In the genomic region with DNA sequence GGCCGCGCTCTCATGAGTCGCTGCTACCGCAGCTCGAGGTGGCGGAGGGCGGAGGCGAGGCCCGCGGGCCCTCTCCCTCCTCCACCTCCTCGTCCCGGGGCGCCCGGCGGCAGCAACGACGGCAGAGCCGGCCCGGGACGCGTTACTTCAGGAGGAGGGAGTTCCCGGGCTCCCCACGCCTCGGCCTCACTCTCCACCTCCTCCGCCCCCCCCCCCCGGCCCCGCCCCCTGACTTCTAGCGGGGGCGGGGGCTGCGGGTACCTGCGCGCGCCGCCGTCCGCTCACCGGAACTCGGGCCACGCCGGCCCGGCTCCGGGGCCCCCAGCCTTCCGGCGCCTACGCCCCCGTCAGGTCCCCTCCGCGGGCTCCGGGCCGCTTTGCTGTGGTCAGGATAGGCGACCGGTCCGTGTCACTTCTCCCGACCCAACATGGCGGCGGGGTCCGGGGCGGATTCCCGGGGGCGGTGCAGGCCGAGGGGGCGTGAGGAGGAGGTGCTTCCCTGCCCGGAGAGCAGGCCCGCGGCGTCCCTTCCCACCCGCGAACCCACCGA, we compare ENCODE assay signal across 8 cellular contexts. TPM values are rescaled to one million over a fixed set of nuclear protein-coding genes. Genes with fewer than 3 reads are reported as not detected.
DNase-seq lines count a peak whose midpoint lies in the region; ATAC-seq and TF ChIP-seq lines count a peak whose summit lies in the region.

A gene (minus strand): TSS at position 120 of the 550 bp plus-strand sequence. CDS start 55,415 bp downstream, outside the sequence.

- peaks cover 23% of the 10 kb centered on the region for H3K36me3 Mint-ChIP-seq in activated T-helper 2 cell treated with anti-CD3 and anti-CD28 coated beads, Interferon-gamma antibody, Interleukin-2, Interleukin-4, amounts not matched to agents 10 μg/mL and 5 μg/mL and 100 μg/mL, durations not matched to agents 14 hours and 24 hours and 36 hours (ENCODE audit: low read depth)

- peak within 1 kb of the TSS; percentile 98 for H3K27ac Mint-ChIP-seq in activated T-helper 2 cell treated with anti-CD3 and anti-CD28 coated beads, Interferon-gamma antibody, Interleukin-2, Interleukin-4, amounts not matched to agents 10 μg/mL and 5 μg/mL and 100 μg/mL, durations not matched to agents 14 hours and 24 hours and 36 hours
- peak within 1 kb of the TSS; percentile 99 to 100 for H3K27ac Mint-ChIP-seq in stimulated activated naive CD8-positive, alpha-beta T cell treated with anti-CD3 and anti-CD28 coated beads, Interleukin-15, amount 100 ng/mL, for 72 hours

- TF ChIP-seq CTCF in Peyer's patch (IDR thresholded peaks at IDR 0.05) (no peak), fibroblast of mammary gland (conservative IDR thresholded peaks at IDR 0.05; ENCODE audit: control insufficient read depth, insufficient read depth, low read depth, low read length) (no peak), neural cell (IDR thresholded peaks at IDR 0.05; ENCODE audit: poor library complexity, severe bottlenecking) (no peak)

- H3K4me1 Mint-ChIP-seq in activated T-helper 2 cell treated with anti-CD3 and anti-CD28 coated beads, Interferon-gamma antibody, Interleukin-2, Interleukin-4, amounts not matched to agents 10 μg/mL and 5 μg/mL and 100 μg/mL, durations not matched to agents 14 hours and 24 hours and 36 hours (ENCODE audit: low read depth) = peaks cover 73% of the 10 kb centered on the region
- peaks cover 78% of the 10 kb centered on the region for H3K4me1 Mint-ChIP-seq in stimulated activated naive CD8-positive, alpha-beta T cell treated with anti-CD3 and anti-CD28 coated beads, Interleukin-15, amount 100 ng/mL, for 72 hours

- H3K9me3 Mint-ChIP-seq in activated T-helper 2 cell treated with anti-CD3 and anti-CD28 coated beads, Interferon-gamma antibody, Interleukin-2, Interleukin-4, amounts not matched to agents 10 μg/mL and 5 μg/mL and 100 μg/mL, durations not matched to agents 14 hours and 24 hours and 36 hours = no peaks in the 10 kb centered on the region
- H3K9me3 Mint-ChIP-seq in stimulated activated naive CD8-positive, alpha-beta T cell treated with anti-CD3 and anti-CD28 coated beads, Interleukin-15, amount 100 ng/mL, for 72 hours = no peaks in the 10 kb centered on the region

- H3K36me3 ChIP-seq in Peyer's patch (no peaks in the 10 kb centered on the region), neural cell (ENCODE audit: insufficient read depth, low read length) (no peaks in the 10 kb centered on the region)

- peak within 1 kb of the TSS; percentile 93 for H3K4me3 Mint-ChIP-seq in activated T-helper 2 cell treated with anti-CD3 and anti-CD28 coated beads, Interferon-gamma antibody, Interleukin-2, Interleukin-4, amounts not matched to agents 10 μg/mL and 5 μg/mL and 100 μg/mL, durations not matched to agents 14 hours and 24 hours and 36 hours (ENCODE audit: low read depth)
- H3K4me3 Mint-ChIP-seq in stimulated activated naive CD8-positive, alpha-beta T cell treated with anti-CD3 and anti-CD28 coated beads, Interleukin-15, amount 100 ng/mL, for 72 hours = peak within 1 kb of the TSS; percentile 97

- peak within 1 kb of the TSS; percentile 61 for H3K9ac ChIP-seq in neural cell (ENCODE audit: low read length)

- H3K27ac ChIP-seq in Peyer's patch (peak within 1 kb of the TSS; percentile 78 to 94 (median 94)), neural cell (ENCODE audit: low read length) (no peak within 1 kb of the TSS)

- no peaks in the 10 kb centered on the region for H3K27me3 Mint-ChIP-seq in activated T-helper 2 cell treated with anti-CD3 and anti-CD28 coated beads, Interferon-gamma antibody, Interleukin-2, Interleukin-4, amounts not matched to agents 10 μg/mL and 5 μg/mL and 100 μg/mL, durations not matched to agents 14 hours and 24 hours and 36 hours (ENCODE audit: low read depth)
- no peaks in the 10 kb centered on the region for H3K27me3 Mint-ChIP-seq in stimulated activated naive CD8-positive, alpha-beta T cell treated with anti-CD3 and anti-CD28 coated beads, Interleukin-15, amount 100 ng/mL, for 72 hours

- intact Hi-C loops in activated T-helper 2 cell treated with anti-CD3 and anti-CD28 coated beads, Interferon-gamma antibody, Interleukin-2, Interleukin-4, amounts not matched to agents 10 μg/mL and 5 μg/mL and 100 μg/mL, durations not matched to agents 14 hours and 24 hours and 36 hours (cut with micrococcal nuclease) = loop anchor here (2.0 to 10.0 kb wide), 4 partner anchors 153 to 1843 kb away; a partner anchor contains a TSS

- peak; percentile 63 for TF ChIP-seq POLR2A in GM19193 (IDR thresholded peaks at IDR 0.05; ENCODE audit: extremely low read depth, insufficient read depth, insufficient read length)
- peak; percentile 63 to 74 for TF ChIP-seq POLR2A in Peyer's patch (IDR thresholded peaks at IDR 0.05)

- no peaks in the 10 kb centered on the region for H3K9me2 ChIP-seq in neural cell (ENCODE audit: insufficient read depth, low read length)

- H3K9me3 ChIP-seq in Peyer's patch (peaks cover 0 to 4% (median 0%) of the 10 kb centered on the region in 4 donors), neural cell (ENCODE audit: low read length) (no peaks in the 10 kb centered on the region)

- H3K4me2 ChIP-seq in neural cell (ENCODE audit: low read length) = peak within 1 kb of the TSS; percentile 18

- H3K4me1 ChIP-seq in Peyer's patch = peaks cover 0 to 26% (median 2%) of the 10 kb centered on the region in 4 donors

- peaks cover 22% of the 10 kb centered on the region for H3K79me2 ChIP-seq in neural cell (replicated peaks; ENCODE audit: insufficient read depth, low read length)

- ATAC-seq in HG03432 (IDR thresholded peaks at IDR 0.05; ENCODE audit: unreplicated experiment) = peak; percentile 63
- ATAC-seq in stimulated activated naive CD8-positive, alpha-beta T cell treated with anti-CD3 and anti-CD28 coated beads, Interleukin-15, amount 100 ng/mL, for 72 hours = peak; percentile 75

- no peak for TF ChIP-seq RAD21 in neural cell (conservative IDR thresholded peaks at IDR 0.05)

- peak within 1 kb of the TSS; percentile 87 for H2AFZ ChIP-seq in neural cell (ENCODE audit: low read depth, low read length)

- peak; percentile 24 for DNase-seq in CD1c-positive myeloid dendritic cell (ENCODE audit: extremely low spot score)
- DNase-seq in Peyer's patch = peak; percentile 50 to 91 (median 85)
- peak; percentile 78 for DNase-seq in activated T-helper 2 cell treated with anti-CD3 and anti-CD28 coated beads, Interferon-gamma antibody, Interleukin-2, Interleukin-4, amounts not matched to agents 10 μg/mL and 5 μg/mL and 100 μg/mL, durations not matched to agents 14 hours and 24 hours and 36 hours (ENCODE audit: low spot score)
- DNase-seq in fibroblast of mammary gland (ENCODE audit: low read depth) = peak; percentile 58
- peak in 1 of 2 donors; percentile 86 for DNase-seq in stimulated activated naive CD8-positive, alpha-beta T cell treated with anti-CD3 and anti-CD28 coated beads, Interleukin-15, amount 100 ng/mL, for 72 hours

- H3K4me3 ChIP-seq in Peyer's patch (peak within 1 kb of the TSS; percentile 55 to 85 (median 70)), fibroblast of mammary gland (ENCODE audit: control insufficient read depth, low read depth, low read length) (peak within 1 kb of the TSS; percentile 85), neural cell (ENCODE audit: low read length) (peak within 1 kb of the TSS; percentile 81)

- H3K27me3 ChIP-seq in Peyer's patch (no peaks in the 10 kb centered on the region), neural cell (ENCODE audit: insufficient read depth, low read depth, low read length) (peaks cover 5% of the 10 kb centered on the region)

- no peaks in the 10 kb centered on the region for H4K20me1 ChIP-seq in neural cell (ENCODE audit: insufficient read depth)

- no peaks in the 10 kb centered on the region for H3F3A ChIP-seq in neural cell (ENCODE audit: insufficient read depth, low read length, poor library complexity, severe bottlenecking)

- no peak for TF ChIP-seq EP300 in neural cell (conservative IDR thresholded peaks at IDR 0.05; ENCODE audit: poor library complexity, severe bottlenecking)

TF ChIP-seq in neural cell, 6 proteins besides CTCF, POLR2A, EP300 and RAD21:
- no peak for TF ChIP-seq MXI1 (conservative IDR thresholded peaks at IDR 0.05; ENCODE audit: poor library complexity, severe bottlenecking)
- TF ChIP-seq, protein P1, sequence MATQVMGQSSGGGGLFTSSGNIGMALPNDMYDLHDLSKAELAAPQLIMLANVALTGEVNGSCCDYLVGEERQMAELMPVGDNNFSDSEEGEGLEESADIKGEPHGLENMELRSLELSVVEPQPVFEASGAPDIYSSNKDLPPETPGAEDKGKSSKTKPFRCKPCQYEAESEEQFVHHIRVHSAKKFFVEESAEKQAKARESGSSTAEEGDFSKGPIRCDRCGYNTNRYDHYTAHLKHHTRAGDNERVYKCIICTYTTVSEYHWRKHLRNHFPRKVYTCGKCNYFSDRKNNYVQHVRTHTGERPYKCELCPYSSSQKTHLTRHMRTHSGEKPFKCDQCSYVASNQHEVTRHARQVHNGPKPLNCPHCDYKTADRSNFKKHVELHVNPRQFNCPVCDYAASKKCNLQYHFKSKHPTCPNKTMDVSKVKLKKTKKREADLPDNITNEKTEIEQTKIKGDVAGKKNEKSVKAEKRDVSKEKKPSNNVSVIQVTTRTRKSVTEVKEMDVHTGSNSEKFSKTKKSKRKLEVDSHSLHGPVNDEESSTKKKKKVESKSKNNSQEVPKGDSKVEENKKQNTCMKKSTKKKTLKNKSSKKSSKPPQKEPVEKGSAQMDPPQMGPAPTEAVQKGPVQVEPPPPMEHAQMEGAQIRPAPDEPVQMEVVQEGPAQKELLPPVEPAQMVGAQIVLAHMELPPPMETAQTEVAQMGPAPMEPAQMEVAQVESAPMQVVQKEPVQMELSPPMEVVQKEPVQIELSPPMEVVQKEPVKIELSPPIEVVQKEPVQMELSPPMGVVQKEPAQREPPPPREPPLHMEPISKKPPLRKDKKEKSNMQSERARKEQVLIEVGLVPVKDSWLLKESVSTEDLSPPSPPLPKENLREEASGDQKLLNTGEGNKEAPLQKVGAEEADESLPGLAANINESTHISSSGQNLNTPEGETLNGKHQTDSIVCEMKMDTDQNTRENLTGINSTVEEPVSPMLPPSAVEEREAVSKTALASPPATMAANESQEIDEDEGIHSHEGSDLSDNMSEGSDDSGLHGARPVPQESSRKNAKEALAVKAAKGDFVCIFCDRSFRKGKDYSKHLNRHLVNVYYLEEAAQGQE (IDR thresholded peaks at IDR 0.05; ENCODE audit: borderline replicate concordance) = peak; percentile 17
- TF ChIP-seq EZH2 (IDR thresholded peaks at IDR 0.05; ENCODE audit: borderline replicate concordance, insufficient read depth, low read length, poor library complexity, severe bottlenecking) = no peak
- no peak for TF ChIP-seq POLR2AphosphoS5 (IDR thresholded peaks at IDR 0.05)
- TF ChIP-seq TAF1 (IDR thresholded peaks at IDR 0.05; ENCODE audit: low read depth) = peak; percentile 62
- TF ChIP-seq SMC3 (conservative IDR thresholded peaks at IDR 0.05; ENCODE audit: poor library complexity) = no peak

RNA-seq across cellular contexts. Expression of the gene that starts here (rescaled TPM):
- 100 to 1,000 TPM in 1 of 4 donors, 10 to 100 TPM in 3; 46.2 to 119 (median 83.0) TPM for total RNA-seq in Peyer's patch
- 18.4 and 18.5 TPM in 2 replicates for total RNA-seq in activated T-helper 2 cell treated with anti-CD3 and anti-CD28 coated beads, Interferon-gamma antibody, Interleukin-2, Interleukin-4, amounts not matched to agents 10 μg/mL and 5 μg/mL and 100 μg/mL, durations not matched to agents 14 hours and 24 hours and 36 hours
- 7.4 and 12.0 TPM in 2 replicates for polyA plus RNA-seq in neural cell
- 18.4 and 20.5 TPM in 2 replicates for polyA minus RNA-seq in neural cell
